ENCODE assay signal across 15 cellular contexts in genomic region chr22:50119169-50119767, GRCh38. TPM values are rescaled to one million over a fixed set of nuclear protein-coding genes. Genes with fewer than 3 reads are reported as not detected.
"Had no signal": no experiment of that assay in that cellular context is flagged by ENCODE, and none has a peak within 500 bp of the region (broad histone marks: within the 10 kb centered on the region; RNA-seq: fewer than 3 reads in every experiment).

No MANE protein-coding gene starts in this region.

- H3K4me1 Mint-ChIP-seq: memory B cell had no signal

- H3K4me1 ChIP-seq: tibial nerve had no signal

- H3K36me3 ChIP-seq: brain microvascular endothelial cell, esophagus muscularis mucosa, tibial nerve had no signal

- H3K4me3 ChIP-seq: dorsolateral prefrontal cortex, esophagus muscularis mucosa, tibial nerve had no signal

- H3K27ac Mint-ChIP-seq: activated naive CD4-positive, alpha-beta T cell treated with anti-CD3 and anti-CD28 coated beads, Interleukin-2, amount 50 U/mL, for 72 hours; memory B cell had no signal

- H3K27ac ChIP-seq: esophagus muscularis mucosa, tibial nerve had no signal

- H3K4me3 Mint-ChIP-seq: memory B cell, neural crest cell had no signal

- H3K27me3 ChIP-seq: brain microvascular endothelial cell had no signal

- ATAC-seq: activated naive CD4-positive, alpha-beta T cell treated with anti-CD3 and anti-CD28 coated beads, Interleukin-2, amount 50 U/mL, for 72 hours; left colon had no signal

- DNase-seq: activated CD4-positive, alpha-beta T cell treated with anti-CD3 and anti-CD28 coated beads, Interleukin-2, amount 50 U/mL, for 1 hour; activated T-cell treated with anti-CD3 and anti-CD28 coated beads, Interleukin-2, amount 50 U/mL, for 1 hour; dorsolateral prefrontal cortex; left colon; stimulated activated CD4-positive, alpha-beta T cell treated with anti-CD3 and anti-CD28 coated beads, Interleukin-4, amount 100 ng/mL, for 4 hours had no signal

RNA-seq across cellular contexts. Expression of gene MOV10L1, which starts 29.5 kb away (rescaled TPM):
- total RNA-seq: activated naive CD4-positive, alpha-beta T cell treated with anti-CD3 and anti-CD28 coated beads, Interleukin-2, amount 50 U/mL, for 72 hours; neural crest cell; renal cortical epithelial cell; T-helper 2 cell treated with Interferon-gamma antibody and Interleukin-4, amounts not matched to agents 100 ng/mL and 5 ng/mL, for 36 hours had no signal

RNA-seq across cellular contexts. Expression of gene MLC1, which starts 34.0 kb away (rescaled TPM):
- total RNA-seq: osteocyte, renal cortical epithelial cell, tibial nerve had no signal

RNA-seq across cellular contexts. Expression of gene PANX2, which starts 51.3 kb away (rescaled TPM):
- total RNA-seq: renal cortical epithelial cell, skeletal muscle tissue had no signal
